Comparison of ENCODE assay signal across 1 cellular context in genomic region chr2:219331560-219332213, GRCh38.
TF ChIP-seq lines count a peak whose summit lies in the region.

No MANE protein-coding gene starts in this region.

TF ChIP-seq in IMR-90, 13 proteins besides CTCF, POLR2A, EP300 and RAD21 (continued from another document):
- TF ChIP-seq, protein P1, sequence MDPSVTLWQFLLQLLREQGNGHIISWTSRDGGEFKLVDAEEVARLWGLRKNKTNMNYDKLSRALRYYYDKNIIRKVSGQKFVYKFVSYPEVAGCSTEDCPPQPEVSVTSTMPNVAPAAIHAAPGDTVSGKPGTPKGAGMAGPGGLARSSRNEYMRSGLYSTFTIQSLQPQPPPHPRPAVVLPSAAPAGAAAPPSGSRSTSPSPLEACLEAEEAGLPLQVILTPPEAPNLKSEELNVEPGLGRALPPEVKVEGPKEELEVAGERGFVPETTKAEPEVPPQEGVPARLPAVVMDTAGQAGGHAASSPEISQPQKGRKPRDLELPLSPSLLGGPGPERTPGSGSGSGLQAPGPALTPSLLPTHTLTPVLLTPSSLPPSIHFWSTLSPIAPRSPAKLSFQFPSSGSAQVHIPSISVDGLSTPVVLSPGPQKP (IDR thresholded peaks at IDR 0.05; ENCODE audit: borderline replicate concordance, low read depth, low read length): no peak
- TF ChIP-seq USF2 (IDR thresholded peaks at IDR 0.05; ENCODE audit: low read depth, low read length) (no peak), BHLHE40 (IDR thresholded peaks at IDR 0.05; ENCODE audit: low read depth, low read length) (no peak), RCOR1 (IDR thresholded peaks at IDR 0.05; ENCODE audit: insufficient replicate concordance, low read length) (peak; percentile 32), CHD1 (IDR thresholded peaks at IDR 0.05; ENCODE audit: low read depth, low read length) (no peak), FOS (IDR thresholded peaks at IDR 0.05; ENCODE audit: low read depth, low read length) (no peak), MAFK (IDR thresholded peaks at IDR 0.05; ENCODE audit: low read depth, low read length) (no peak), CEBPB (IDR thresholded peaks at IDR 0.05; ENCODE audit: low read depth, low read length) (no peak)
